Comparison of ENCODE assay signal across 1 cellular context in genomic region chr20:37479925-37480691, GRCh38.
TF ChIP-seq lines count a peak whose summit lies in the region.

No MANE protein-coding gene starts in this region.

TF ChIP-seq in WTC11, 78 proteins besides CTCF, POLR2A, EP300 and RAD21 (continued from another document):
- TF ChIP-seq, protein P1, sequence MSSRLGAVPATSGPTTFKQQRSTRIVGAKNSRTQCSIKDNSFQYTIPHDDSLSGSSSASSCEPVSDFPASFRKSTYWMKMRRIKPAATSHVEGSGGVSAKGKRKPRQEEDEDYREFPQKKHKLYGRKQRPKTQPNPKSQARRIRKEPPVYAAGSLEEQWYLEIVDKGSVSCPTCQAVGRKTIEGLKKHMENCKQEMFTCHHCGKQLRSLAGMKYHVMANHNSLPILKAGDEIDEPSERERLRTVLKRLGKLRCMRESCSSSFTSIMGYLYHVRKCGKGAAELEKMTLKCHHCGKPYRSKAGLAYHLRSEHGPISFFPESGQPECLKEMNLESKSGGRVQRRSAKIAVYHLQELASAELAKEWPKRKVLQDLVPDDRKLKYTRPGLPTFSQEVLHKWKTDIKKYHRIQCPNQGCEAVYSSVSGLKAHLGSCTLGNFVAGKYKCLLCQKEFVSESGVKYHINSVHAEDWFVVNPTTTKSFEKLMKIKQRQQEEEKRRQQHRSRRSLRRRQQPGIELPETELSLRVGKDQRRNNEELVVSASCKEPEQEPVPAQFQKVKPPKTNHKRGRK (CRISPR knock-in tag; IDR thresholded peaks at IDR 0.05; ENCODE audit: borderline replicate concordance), result peak; percentile 81; the same call in 1 of the 2 replicates
TF ChIP-seq in WTC11: peak in this region for 1.
